In genomic region chr1:17679856-17680255, GRCh38 we compare ENCODE assay signal across 32 cellular contexts.
"Had no signal": no experiment of that assay in that cellular context is flagged by ENCODE, and none has a peak within 500 bp of the region (broad histone marks: within the 10 kb centered on the region; RNA-seq: fewer than 3 reads in every experiment).

No MANE protein-coding gene starts in this region.

- H3K27me3 ChIP-seq: adrenal gland, body of pancreas, brain microvascular endothelial cell, breast epithelium had no signal

- H3K27ac ChIP-seq: adrenal gland, body of pancreas, brain microvascular endothelial cell, breast epithelium, VCaP had no signal

- H3K4me3 ChIP-seq: adrenal gland, body of pancreas, breast epithelium had no signal

- ATAC-seq: activated CD8-positive, alpha-beta T cell treated with anti-CD3 and anti-CD28 coated beads for 36 hours; activated naive CD4-positive, alpha-beta T cell treated with anti-CD3 and anti-CD28 coated beads, Interleukin-2, amount 50 U/mL, for 72 hours; activated T-cell treated with anti-CD3 and anti-CD28 coated beads, Interleukin-2, amount 50 U/mL, for 4 hours; activated T-cell treated with anti-CD3 and anti-CD28 coated beads, Interleukin-2, amount 50 U/mL, for 72 hours; activated T-helper 17 cell treated with anti-CD3 and anti-CD28 coated beads, Interleukin-2, amount 50 U/mL, for 72 hours; body of pancreas; T-cell; T-helper 17 cell had no signal

- DNase-seq: activated B cell treated with CpG ODN at 0.5 μM for 24 hours; activated CD4-positive, alpha-beta memory T cell treated with anti-CD3 and anti-CD28 coated beads for 36 hours; activated CD4-positive, alpha-beta T cell treated with anti-CD3 and anti-CD28 coated beads for 4 hours; activated CD4-positive, alpha-beta T cell treated with anti-CD3 and anti-CD28 coated beads, Interleukin-2, amount 10 ng/mL, durations not matched to agents 24 days and 14 days; activated CD4-positive, alpha-beta T cell treated with anti-CD3 and anti-CD28 coated beads, Interleukin-2, amount 50 U/mL, for 1 hour; activated CD4-positive, alpha-beta T cell treated with anti-CD3 and anti-CD28 coated beads, Interleukin-2, amount 50 U/mL, for 4 hours; activated CD4-positive, CD25-positive, alpha-beta regulatory T cell treated with anti-CD3 and anti-CD28 coated beads, Interleukin-2, amount 50 U/mL, for 72 hours; activated CD8-positive, alpha-beta memory T cell treated with anti-CD3 and anti-CD28 coated beads, Interleukin-2, amount 50 U/mL, for 4 hours; activated CD8-positive, alpha-beta T cell treated with anti-CD3 and anti-CD28 coated beads for 36 hours; activated effector memory CD4-positive, alpha-beta T cell treated with anti-CD3 and anti-CD28 coated beads, Interleukin-2, amount 50 U/mL, for 16 hours; activated gamma-delta T cell treated with Interleukin-2 at 50 U/mL for 16 hours; activated naive CD4-positive, alpha-beta T cell; activated naive CD4-positive, alpha-beta T cell treated with anti-CD3 and anti-CD28 coated beads for 36 hours; activated naive CD4-positive, alpha-beta T cell treated with anti-CD3 and anti-CD28 coated beads, Interleukin-2, amount 50 U/mL, for 16 hours; activated naive CD8-positive, alpha-beta T cell treated with anti-CD3 and anti-CD28 coated beads for 36 hours; activated T-cell treated with anti-CD3 and anti-CD28 coated beads for 4 hours; activated T-cell treated with anti-CD3 and anti-CD28 coated beads, Interleukin-2, amount 50 U/mL, for 1 hour; activated T-cell treated with anti-CD3 and anti-CD28 coated beads, Interleukin-2, amount 50 U/mL, for 4 hours; activated T-cell treated with anti-CD3 and anti-CD28 coated beads, Interleukin-2, amount 50 U/mL, for 72 hours; adrenal gland; amniotic stem cell; aorta; body of pancreas; brain microvascular endothelial cell; central memory CD4-positive, alpha-beta T cell; T-cell; T-helper 17 cell; T1000 had no signal

- H3K4me1 ChIP-seq: adrenal gland, breast epithelium had no signal

- H3K9me3 ChIP-seq: adrenal gland, body of pancreas, breast epithelium had no signal

- H3K36me3 ChIP-seq: brain microvascular endothelial cell, breast epithelium had no signal
